Comparison of ENCODE assay signal across 9 cellular contexts in genomic region chr5:88890070-88890781, GRCh38. TPM values are rescaled to one million over a fixed set of nuclear protein-coding genes. Genes with fewer than 3 reads are reported as not detected.
DNase-seq lines count a peak whose midpoint lies in the region; ATAC-seq and TF ChIP-seq lines count a peak whose summit lies in the region.
"Had no signal": no experiment of that assay in that cellular context is flagged by ENCODE, and none has a peak within 500 bp of the region (broad histone marks: within the 10 kb centered on the region; RNA-seq: fewer than 3 reads in every experiment).

No MANE protein-coding gene starts in this region.

- H3K9me3 ChIP-seq in heart left ventricle (no peaks in the 10 kb centered on the region), muscle layer of duodenum (ENCODE audit: control insufficient read depth in 1 of 2, low read length in 2 of 2) (no peaks in the 10 kb centered on the region), vagina (no peaks in the 10 kb centered on the region), body of pancreas (no peaks in the 10 kb centered on the region)

- WGBS in heart left ventricle, 4 donors: 15 to 22% (median 17%) methylated on average over 10 of the region's 10 CpGs
- WGBS in body of pancreas, 2 donors: 30% methylated on average over 10 of the region's 10 CpGs

- H3K4me1 Mint-ChIP-seq in dendritic cell treated with granulocyte-macrophage colony-stimulating factor and Interleukin-4, amounts not matched to agents 40 ng/mL and 50 ng/mL, for 4 days (ENCODE audit: low read depth): peaks cover 21% of the 10 kb centered on the region

- H3K4me1 ChIP-seq in heart left ventricle: peaks cover 0 to 64% (median 24%) of the 10 kb centered on the region in 12 donors
- H3K4me1 ChIP-seq in muscle layer of duodenum (ENCODE audit: control insufficient read depth in 1 of 2, insufficient read depth in 2 of 2, low read length in 2 of 2): peaks cover 0 to 13% of the 10 kb centered on the region in 2 donors
- H3K4me1 ChIP-seq in vagina: no peaks in the 10 kb centered on the region
- peaks cover 7% of the 10 kb centered on the region for H3K4me1 ChIP-seq in body of pancreas

- H3K9me3 Mint-ChIP-seq in dendritic cell treated with granulocyte-macrophage colony-stimulating factor and Interleukin-4, amounts not matched to agents 40 ng/mL and 50 ng/mL, for 4 days: no peaks in the 10 kb centered on the region

- peaks cover 6% of the 10 kb centered on the region for H3K27me3 Mint-ChIP-seq in dendritic cell treated with granulocyte-macrophage colony-stimulating factor and Interleukin-4, amounts not matched to agents 40 ng/mL and 50 ng/mL, for 4 days

- ATAC-seq in heart left ventricle: peak in 1 of 4 donors; percentile 3
- ATAC-seq in body of pancreas: no peak

- H3K36me3 ChIP-seq in heart left ventricle: no peaks in the 10 kb centered on the region
- no peaks in the 10 kb centered on the region for H3K36me3 ChIP-seq in muscle layer of duodenum (ENCODE audit: control insufficient read depth in 1 of 2, insufficient read depth in 2 of 2, low read length in 2 of 2)
- no peaks in the 10 kb centered on the region for H3K36me3 ChIP-seq in vagina
- H3K36me3 ChIP-seq in body of pancreas (replicated peaks in 1 of 2; ENCODE audit: insufficient read depth in 1 of 2, low read depth in 2 of 2): no peaks in the 10 kb centered on the region

- no peak for DNase-seq in heart left ventricle
- DNase-seq in cardiac septum (ENCODE audit: low spot score): no peak
- no peak for DNase-seq in vagina (ENCODE audit: extremely low spot score in 2 of 2)
- DNase-seq in SIG-M5 (lab: John Stamatoyannopoulos, UW): no peak
- no peak for DNase-seq in body of pancreas
- DNase-seq in activated gamma-delta T cell treated with Interleukin-2 at 50 U/mL for 16 hours: no peak
- DNase-seq: activated CD4-positive, alpha-beta T cell treated with anti-CD3 and anti-CD28 coated beads, Interleukin-2, amount 50 U/mL, for 48 hours had no signal

- TF ChIP-seq CTCF in heart left ventricle (IDR thresholded peaks at IDR 0.05) (no peak), vagina (IDR thresholded peaks at IDR 0.05) (no peak), body of pancreas (IDR thresholded peaks at IDR 0.05) (no peak)

- H3K4me3 Mint-ChIP-seq in dendritic cell treated with granulocyte-macrophage colony-stimulating factor and Interleukin-4, amounts not matched to agents 40 ng/mL and 50 ng/mL, for 4 days: peak overlapping the region; percentile 90

- peaks cover 11% of the 10 kb centered on the region for H3K36me3 Mint-ChIP-seq in dendritic cell treated with granulocyte-macrophage colony-stimulating factor and Interleukin-4, amounts not matched to agents 40 ng/mL and 50 ng/mL, for 4 days (ENCODE audit: low read depth)

- intact Hi-C loops in heart left ventricle (cut with DNase I) (no loop called here), cardiac septum (cut with DNase I) (no loop called here), vagina (cut with DNase I) (no loop called here), body of pancreas (cut with DNase I) (no loop called here)
- intact Hi-C loops in dendritic cell treated with granulocyte-macrophage colony-stimulating factor and Interleukin-4, amounts not matched to agents 40 ng/mL and 50 ng/mL, for 4 days (cut with micrococcal nuclease): no loop called here

- H3K27ac ChIP-seq in heart left ventricle (peak overlapping the region; percentile 48 to 92 (median 90)), muscle layer of duodenum (ENCODE audit: low read length) (peak overlapping the region; percentile 80), vagina (peak overlapping the region; percentile 79), body of pancreas (peak overlapping the region in 1 of 4 donors; percentile 53)

- H3K27me3 ChIP-seq in heart left ventricle (no peaks in the 10 kb centered on the region), muscle layer of duodenum (ENCODE audit: low read depth, low read length) (no peaks in the 10 kb centered on the region), vagina (no peaks in the 10 kb centered on the region), body of pancreas (no peaks in the 10 kb centered on the region)

- peak overlapping the region; percentile 86 for H3K27ac Mint-ChIP-seq in dendritic cell treated with granulocyte-macrophage colony-stimulating factor and Interleukin-4, amounts not matched to agents 40 ng/mL and 50 ng/mL, for 4 days

- TF ChIP-seq POLR2A in heart left ventricle (IDR thresholded peaks at IDR 0.05) (no peak), vagina (IDR thresholded peaks at IDR 0.05) (no peak), body of pancreas (IDR thresholded peaks at IDR 0.05) (no peak)

- H3K4me3 ChIP-seq in heart left ventricle (peak overlapping the region; percentile 24 to 74 (median 64)), muscle layer of duodenum (ENCODE audit: low read depth in 1 of 2, low read length in 2 of 2) (peak overlapping the region; percentile 61 to 89), vagina (peak overlapping the region; percentile 54 to 59), body of pancreas (peak overlapping the region in 1 of 2 donors; percentile 18)

RNA-seq across cellular contexts. Expression of gene MEF2C, which starts 7.2 kb away (rescaled TPM):
- total RNA-seq in heart left ventricle (10 to 100 TPM; 36.8 to 98.5 (median 58.6) TPM), cardiac septum (64.6 TPM), vagina (22.3 TPM), body of pancreas (10 to 100 TPM in 1 of 2 donors, 1 to 10 TPM in 1; 7.0 to 23.7 TPM)
- polyA plus RNA-seq in heart left ventricle: 10 to 100 TPM; 15.5 to 18.3 TPM
